10 cellular contexts compared by ENCODE assay signal in the genomic region with DNA sequence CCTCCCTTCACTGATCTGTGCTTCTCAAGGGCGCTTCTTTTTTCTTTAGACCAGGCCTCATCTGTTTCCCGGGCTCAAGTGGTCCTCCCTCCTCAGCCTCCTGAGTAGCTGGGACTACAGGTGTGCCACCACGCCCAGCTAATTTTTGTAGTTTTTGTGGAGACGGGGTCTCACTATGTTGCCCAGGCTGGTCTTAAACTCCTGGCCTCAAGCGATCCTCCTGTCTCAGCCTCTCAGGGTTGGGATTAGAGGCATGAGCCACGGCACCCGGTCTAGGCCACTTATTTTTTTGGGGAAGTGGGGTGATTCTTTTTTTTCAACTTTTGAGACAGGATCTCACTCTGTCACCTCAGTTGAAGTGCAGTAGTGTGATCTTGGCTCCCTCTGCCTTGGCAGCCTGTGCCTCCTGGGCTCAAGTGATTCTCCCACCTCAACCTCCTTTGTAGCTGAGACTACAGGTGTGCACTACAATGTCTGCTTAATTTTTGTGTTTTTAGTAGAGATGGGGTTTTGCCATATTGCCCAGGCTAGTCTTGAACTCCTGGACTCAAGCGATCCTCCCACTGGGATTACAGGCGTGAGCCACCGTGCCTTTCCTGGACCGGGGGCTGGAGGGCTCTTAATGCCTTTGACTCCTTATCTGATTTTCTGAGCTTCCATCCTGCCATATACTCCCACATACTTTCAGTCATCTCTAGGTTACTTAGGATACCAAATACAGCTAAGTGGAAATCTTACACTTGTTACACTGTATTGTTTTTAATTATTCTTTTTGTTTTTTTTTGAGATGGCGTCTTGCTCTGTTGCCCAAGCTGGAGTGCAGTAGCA. TPM values are rescaled to one million over a fixed set of nuclear protein-coding genes. Genes with fewer than 3 reads are reported as not detected.
DNase-seq lines count a peak whose midpoint lies in the region; ATAC-seq, FAIRE-seq and TF ChIP-seq lines count a peak whose summit lies in the region.
"Had no signal": no experiment of that assay in that cellular context is flagged by ENCODE, and none has a peak within 500 bp of the region (broad histone marks: within the 10 kb centered on the region; RNA-seq: fewer than 3 reads in every experiment).

No MANE protein-coding gene starts in this region.

- H3K4me1 ChIP-seq in cardiac muscle cell (ENCODE audit: low read depth) (no peaks in the 10 kb centered on the region), ascending aorta (peaks cover 11 to 12% of the 10 kb centered on the region in 2 donors), mesodermal cell (ENCODE audit: control insufficient read depth, insufficient read depth, low read length, poor library complexity, severe bottlenecking) (no peaks in the 10 kb centered on the region), upper lobe of right lung (peaks cover 7% of the 10 kb centered on the region)

- DNase-seq in cardiac muscle cell (ENCODE audit: low read depth in 1 of 2, low spot score in 1 of 2): no peak
- DNase-seq in left ventricle myocardium superior: no peak
- no peak for DNase-seq in ascending aorta (ENCODE audit: low spot score in 2 of 2)
- no peak for DNase-seq in upper lobe of right lung
- DNase-seq in DMS 273 treated with DMSO at 0.1 percent for 48 hours (lab: John Stamatoyannopoulos, UW): no peak
- no peak for DNase-seq in HTR-8/SVneo (ENCODE audit: insufficient read length, low spot score)
- DNase-seq: DND-41 had no signal

- H3K36me3 ChIP-seq in cardiac muscle cell (no peaks in the 10 kb centered on the region), ascending aorta (peaks cover 11 to 16% of the 10 kb centered on the region in 2 donors), mesodermal cell (ENCODE audit: control insufficient read depth, insufficient read depth, low read length) (peaks cover 10% of the 10 kb centered on the region), upper lobe of right lung (peaks cover 8% of the 10 kb centered on the region)

- H3K4me3 ChIP-seq in cardiac muscle cell: peak overlapping the region; percentile 17
- H3K4me3 ChIP-seq in ascending aorta: peak overlapping the region; percentile 50 to 58
- peak overlapping the region; percentile 26 for H3K4me3 ChIP-seq in mesodermal cell (ENCODE audit: extremely low read depth, insufficient read depth, low read length, poor library complexity, severe bottlenecking)
- peak overlapping the region; percentile 47 for H3K4me3 ChIP-seq in upper lobe of right lung

- FAIRE-seq in HTR-8/SVneo (lab: Jason Lieb, UNC): no peak
- FAIRE-seq: kidney had no signal

- H3K27ac ChIP-seq in cardiac muscle cell (no peak overlapping the region), ascending aorta (peak overlapping the region; percentile 9 to 37), mesodermal cell (ENCODE audit: low read depth, low read length, severe bottlenecking) (no peak overlapping the region), upper lobe of right lung (peak overlapping the region; percentile 75)

- 96 to 97% methylated on average over 10 to 11 of the region's 12 CpGs for WGBS in mesodermal cell (ENCODE audit: insufficient coverage in 2 of 2), 2 experiments

- ATAC-seq in left ventricle myocardium superior (no peak), upper lobe of right lung (no peak), HG02642 (IDR thresholded peaks at IDR 0.05; ENCODE audit: poor library complexity, unreplicated experiment) (no peak)

- no peaks in the 10 kb centered on the region for H3K27me3 ChIP-seq in cardiac muscle cell
- H3K27me3 ChIP-seq in ascending aorta: no peaks in the 10 kb centered on the region
- H3K27me3 ChIP-seq in upper lobe of right lung: no peaks in the 10 kb centered on the region

- intact Hi-C loops in left ventricle myocardium superior (cut with micrococcal nuclease) (no loop called here), ascending aorta (cut with DNase I) (loop anchor here (5.0 kb wide), 2 partner anchors 276 to 1434 kb away; partner anchors contain the start of gene DNAJC16), upper lobe of right lung (cut with DNase I) (no loop called here)

- TF ChIP-seq CTCF in cardiac muscle cell (IDR thresholded peaks at IDR 0.05; ENCODE audit: low read depth, low read length): no peak
- no peak for TF ChIP-seq CTCF in ascending aorta (IDR thresholded peaks at IDR 0.05)
- TF ChIP-seq CTCF in upper lobe of right lung (IDR thresholded peaks at IDR 0.05): no peak

- H3K9me3 ChIP-seq in cardiac muscle cell (ENCODE audit: low read depth) (no peaks in the 10 kb centered on the region), ascending aorta (no peaks in the 10 kb centered on the region), mesodermal cell (ENCODE audit: control insufficient read depth, low read length) (no peaks in the 10 kb centered on the region), upper lobe of right lung (no peaks in the 10 kb centered on the region)

RNA-seq across cellular contexts. Expression of gene MFAP2, which starts 18.9 kb away (rescaled TPM):
- total RNA-seq in cardiac muscle cell: 51.9 and 79.7 TPM in 2 replicates
- polyA plus RNA-seq in cardiac muscle cell: 91.4 and 162 TPM in 2 replicates
- 4.2 TPM for total RNA-seq in left ventricle myocardium superior
- total RNA-seq in ascending aorta: 26.3 TPM
- polyA plus RNA-seq in mesodermal cell (2013, experiment 1 of 2): 238 TPM
- polyA plus RNA-seq in mesodermal cell (2013, experiment 2 of 2): 182 TPM
- 14.8 TPM for total RNA-seq in upper lobe of right lung

RNA-seq across cellular contexts. Expression of gene CROCC, which starts 39.8 kb away (rescaled TPM):
- total RNA-seq in cardiac muscle cell (17.9 and 30.3 TPM in 2 replicates), left ventricle myocardium superior (7.9 TPM), ascending aorta (27.0 TPM), upper lobe of right lung (20.9 TPM)
- 12.1 and 14.6 TPM in 2 replicates for polyA plus RNA-seq in cardiac muscle cell
- 16.8 TPM for polyA plus RNA-seq in mesodermal cell (2013, experiment 1 of 2)
- 14.4 TPM for polyA plus RNA-seq in mesodermal cell (2013, experiment 2 of 2)

RNA-seq across cellular contexts. Expression of gene ATP13A2, which starts 50.2 kb away (rescaled TPM):
- total RNA-seq in cardiac muscle cell (44.7 and 70.9 TPM in 2 replicates), left ventricle myocardium superior (17.8 TPM), ascending aorta (39.2 TPM), upper lobe of right lung (42.1 TPM)
- polyA plus RNA-seq in cardiac muscle cell: 55.1 and 76.8 TPM in 2 replicates
- 59.6 TPM for polyA plus RNA-seq in mesodermal cell (2013, experiment 1 of 2)
- polyA plus RNA-seq in mesodermal cell (2013, experiment 2 of 2): 37.4 TPM

Comparison
In these comparisons a context has a peak if more than half of its experiments do, and no peak if none do; other contexts are left out.
1. H3K27ac ChIP-seq: peak in ascending aorta (2 of 2) and upper lobe of right lung (single experiment); none in cardiac muscle cell (single experiment) and mesodermal cell (single experiment).
2. Peak in every context shown above with its lines, with median percentiles within 50 percentile points of each other: H3K4me3 ChIP-seq.